ENCODE assay signal across 8 cellular contexts in genomic region chr3:42539871-42540714, GRCh38. TPM values are rescaled to one million over a fixed set of nuclear protein-coding genes. Genes with fewer than 3 reads are reported as not detected.
DNase-seq lines count a peak whose midpoint lies in the region; ATAC-seq and TF ChIP-seq lines count a peak whose summit lies in the region.

No MANE protein-coding gene starts in this region.

- DNase-seq in NCI-H510A treated with DMSO at 0.1 percent for 48 hours (lab: John Stamatoyannopoulos, UW) (peak; percentile 59), NCI-H510A (lab: John Stamatoyannopoulos, UW) (no peak), KBM-7 (peak; percentile 38), naive B cell (peak; percentile 54), stomach (peak; percentile 79)
- peak; percentile 52 to 55 for DNase-seq in activated CD4-positive, alpha-beta T cell treated with anti-CD3 and anti-CD28 coated beads, Interleukin-2, amount 50 U/mL, for 4 hours
- DNase-seq in effector memory CD8-positive, alpha-beta T cell = peak; percentile 54 to 64 (median 61)

- H3K27me3 Mint-ChIP-seq in effector memory CD8-positive, alpha-beta T cell = no peaks in the 10 kb centered on the region
- peaks cover 0 to 13% (median 6%) of the 10 kb centered on the region in 3 donors for H3K27me3 Mint-ChIP-seq in naive B cell

- H3K27me3 ChIP-seq in stomach = no peaks in the 10 kb centered on the region

- H3K4me3 ChIP-seq in stomach = no peak overlapping the region

- TF ChIP-seq POLR2A in stomach (IDR thresholded peaks at IDR 0.05) = no peak

- H3K36me3 ChIP-seq in stomach = no peaks in the 10 kb centered on the region

- peak; percentile 69 for ATAC-seq in effector memory CD8-positive, alpha-beta T cell (replicated peaks)
- peak; percentile 38 to 58 for ATAC-seq in naive B cell (ENCODE audit: low read depth in 2 of 2)
- no peak for ATAC-seq in HG03135 (IDR thresholded peaks at IDR 0.05; ENCODE audit: unreplicated experiment)

- peaks cover 20 to 46% (median 33%) of the 10 kb centered on the region in 4 donors for H3K4me1 ChIP-seq in stomach

- no peaks in the 10 kb centered on the region for H3K9me3 Mint-ChIP-seq in effector memory CD8-positive, alpha-beta T cell
- no peaks in the 10 kb centered on the region for H3K9me3 Mint-ChIP-seq in naive B cell

- peak in 5 of 7 experiments; percentile 44 to 80 (median 69) for TF ChIP-seq CTCF in stomach (IDR thresholded peaks at IDR 0.05)

- no peak overlapping the region for H3K27ac ChIP-seq in stomach

- H3K27ac Mint-ChIP-seq in effector memory CD8-positive, alpha-beta T cell = peak overlapping the region in 1 of 2 donors; percentile 7
- H3K27ac Mint-ChIP-seq in naive B cell = peak overlapping the region in 1 of 6 donors; percentile 0

- no peak for TF ChIP-seq EP300 in stomach (IDR thresholded peaks at IDR 0.05)

- no peaks in the 10 kb centered on the region for H3K9me3 ChIP-seq in stomach

- H3K36me3 Mint-ChIP-seq in effector memory CD8-positive, alpha-beta T cell (ENCODE audit: insufficient read depth) = no peaks in the 10 kb centered on the region
- H3K36me3 Mint-ChIP-seq in naive B cell = no peaks in the 10 kb centered on the region

- no peak overlapping the region for H3K4me3 Mint-ChIP-seq in effector memory CD8-positive, alpha-beta T cell
- H3K4me3 Mint-ChIP-seq in naive B cell = no peak overlapping the region

- peaks cover 5 to 7% of the 10 kb centered on the region in 2 donors for H3K4me1 Mint-ChIP-seq in effector memory CD8-positive, alpha-beta T cell (ENCODE audit: low read depth in 2 of 2)
- peaks cover 0 to 9% (median 4%) of the 10 kb centered on the region in 3 donors for H3K4me1 Mint-ChIP-seq in naive B cell

- in situ Hi-C loops in KBM-7 (cut with MboI; ENCODE audit: low pct_unique_long_range_greater_than_20kb, low sequenced_read_pairs) = no loop called here

- 54 to 61% (median 56%) methylated on average over 14 of the region's 14 CpGs for WGBS in stomach, 5 donors

- intact Hi-C loops in stomach (cut with DNase I; ENCODE audit: low total_unique reads) = no loop called here

RNA-seq across cellular contexts. Expression of gene VIPR1, which starts 37.6 kb away (rescaled TPM):
- polyA plus RNA-seq in naive B cell (ENCODE audit: low read depth in 6 of 6) (1 to 10 TPM in 2 of 6 donors, under 1 TPM in 3, not detected in 1; 0.57 to 3.0 (median 0.69) TPM), stomach (10 to 100 TPM in 1 of 3 donors, 1 to 10 TPM in 2; 2.2 to 10.0 (median 3.1) TPM)
- 100 to 1,000 TPM in 1 of 5 donors, 10 to 100 TPM in 3, 1 to 10 TPM in 1; 9.5 to 170 (median 14.0) TPM for total RNA-seq in stomach

RNA-seq across cellular contexts. Expression of gene SEC22C, which starts 41.7 kb away (rescaled TPM):
- polyA plus RNA-seq in naive B cell (ENCODE audit: low read depth in 6 of 6) (10 to 100 TPM; 25.1 to 39.0 (median 31.3) TPM), stomach (10 to 100 TPM; 15.5 to 31.5 (median 26.3) TPM)
- total RNA-seq in stomach = 10 to 100 TPM in 4 of 5 donors, 1 to 10 TPM in 1; 9.8 to 64.3 (median 32.7) TPM

RNA-seq across cellular contexts. Expression of gene SS18L2, which starts 50.6 kb away (rescaled TPM):
- polyA plus RNA-seq in naive B cell (ENCODE audit: low read depth in 6 of 6) = 100 to 1,000 TPM; 111 to 142 (median 131) TPM
- total RNA-seq in stomach = 10 to 100 TPM in 4 of 5 donors, 1 to 10 TPM in 1; 8.0 to 34.4 (median 27.7) TPM
- polyA plus RNA-seq in stomach = 10 to 100 TPM; 31.9 to 59.7 (median 49.6) TPM
